Comparison of ENCODE assay signal across 1 cellular context in the genomic region with DNA sequence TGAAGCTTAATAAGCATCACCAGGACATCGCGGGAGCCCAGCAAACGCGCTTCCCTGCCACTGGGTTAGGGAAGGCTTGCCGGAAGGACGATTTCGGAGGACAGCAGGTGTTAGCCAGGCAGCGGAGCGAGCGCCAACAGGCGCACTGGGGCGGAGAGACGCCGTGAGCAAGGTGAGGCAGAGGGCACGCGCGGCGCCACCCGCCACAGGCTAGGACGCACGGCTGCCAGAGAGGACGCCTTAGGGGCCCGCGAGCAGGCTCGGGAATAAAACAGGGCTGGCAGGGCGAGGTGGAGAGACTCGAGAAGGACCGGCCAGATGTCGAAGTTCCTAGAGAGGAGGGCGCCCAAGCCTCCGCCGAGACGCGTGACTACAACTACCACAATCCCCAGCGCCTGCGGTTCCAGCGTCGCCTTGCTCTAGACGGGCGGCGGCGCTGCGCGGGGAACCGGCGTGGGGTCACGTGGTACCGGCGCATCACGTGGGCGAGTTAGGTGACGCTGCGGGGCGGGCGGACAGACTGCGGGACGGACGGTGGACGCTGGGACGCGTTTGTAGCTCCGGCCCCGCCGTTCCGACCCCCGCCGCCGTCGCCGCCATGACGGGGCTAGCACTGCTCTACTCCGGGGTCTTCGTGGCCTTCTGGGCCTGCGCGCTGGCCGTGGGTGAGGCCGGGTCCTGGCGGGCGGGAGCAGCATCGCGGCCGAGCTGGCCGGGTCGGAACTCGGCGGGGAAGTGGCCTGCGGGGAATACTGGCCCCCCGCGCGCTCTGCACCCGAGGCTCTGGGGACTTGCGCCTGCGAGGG.
TF ChIP-seq lines count a peak whose summit lies in the region.

A gene (plus strand): TSS at position 518 of the 806 bp plus-strand sequence. CDS start 81 bp downstream, at position 599.

TF ChIP-seq in K562, 482 proteins besides CTCF, POLR2A, EP300 and RAD21 (continued from another document and continues in another):
- peak; percentile 82; the same call in 1 of the 2 replicates for TF ChIP-seq SIN3B (IDR thresholded peaks at IDR 0.05; ENCODE audit: low read depth)
- peak; percentile 52 for TF ChIP-seq ZNF316 (IDR thresholded peaks at IDR 0.05)
- no peak for TF ChIP-seq SMARCB1 (IDR thresholded peaks at IDR 0.05; ENCODE audit: insufficient read length, low read depth)
- peak in 1 of 2 experiments; percentile 82; a peak in 2 of 4 replicates for TF ChIP-seq RCOR1 (IDR thresholded peaks at IDR 0.05; ENCODE audit: borderline replicate concordance in 1 of 2, low read depth in 2 of 2, low read length in 2 of 2)
- no peak for TF ChIP-seq KAT8 (IDR thresholded peaks at IDR 0.05; ENCODE audit: low read depth)
- TF ChIP-seq, protein P1, sequence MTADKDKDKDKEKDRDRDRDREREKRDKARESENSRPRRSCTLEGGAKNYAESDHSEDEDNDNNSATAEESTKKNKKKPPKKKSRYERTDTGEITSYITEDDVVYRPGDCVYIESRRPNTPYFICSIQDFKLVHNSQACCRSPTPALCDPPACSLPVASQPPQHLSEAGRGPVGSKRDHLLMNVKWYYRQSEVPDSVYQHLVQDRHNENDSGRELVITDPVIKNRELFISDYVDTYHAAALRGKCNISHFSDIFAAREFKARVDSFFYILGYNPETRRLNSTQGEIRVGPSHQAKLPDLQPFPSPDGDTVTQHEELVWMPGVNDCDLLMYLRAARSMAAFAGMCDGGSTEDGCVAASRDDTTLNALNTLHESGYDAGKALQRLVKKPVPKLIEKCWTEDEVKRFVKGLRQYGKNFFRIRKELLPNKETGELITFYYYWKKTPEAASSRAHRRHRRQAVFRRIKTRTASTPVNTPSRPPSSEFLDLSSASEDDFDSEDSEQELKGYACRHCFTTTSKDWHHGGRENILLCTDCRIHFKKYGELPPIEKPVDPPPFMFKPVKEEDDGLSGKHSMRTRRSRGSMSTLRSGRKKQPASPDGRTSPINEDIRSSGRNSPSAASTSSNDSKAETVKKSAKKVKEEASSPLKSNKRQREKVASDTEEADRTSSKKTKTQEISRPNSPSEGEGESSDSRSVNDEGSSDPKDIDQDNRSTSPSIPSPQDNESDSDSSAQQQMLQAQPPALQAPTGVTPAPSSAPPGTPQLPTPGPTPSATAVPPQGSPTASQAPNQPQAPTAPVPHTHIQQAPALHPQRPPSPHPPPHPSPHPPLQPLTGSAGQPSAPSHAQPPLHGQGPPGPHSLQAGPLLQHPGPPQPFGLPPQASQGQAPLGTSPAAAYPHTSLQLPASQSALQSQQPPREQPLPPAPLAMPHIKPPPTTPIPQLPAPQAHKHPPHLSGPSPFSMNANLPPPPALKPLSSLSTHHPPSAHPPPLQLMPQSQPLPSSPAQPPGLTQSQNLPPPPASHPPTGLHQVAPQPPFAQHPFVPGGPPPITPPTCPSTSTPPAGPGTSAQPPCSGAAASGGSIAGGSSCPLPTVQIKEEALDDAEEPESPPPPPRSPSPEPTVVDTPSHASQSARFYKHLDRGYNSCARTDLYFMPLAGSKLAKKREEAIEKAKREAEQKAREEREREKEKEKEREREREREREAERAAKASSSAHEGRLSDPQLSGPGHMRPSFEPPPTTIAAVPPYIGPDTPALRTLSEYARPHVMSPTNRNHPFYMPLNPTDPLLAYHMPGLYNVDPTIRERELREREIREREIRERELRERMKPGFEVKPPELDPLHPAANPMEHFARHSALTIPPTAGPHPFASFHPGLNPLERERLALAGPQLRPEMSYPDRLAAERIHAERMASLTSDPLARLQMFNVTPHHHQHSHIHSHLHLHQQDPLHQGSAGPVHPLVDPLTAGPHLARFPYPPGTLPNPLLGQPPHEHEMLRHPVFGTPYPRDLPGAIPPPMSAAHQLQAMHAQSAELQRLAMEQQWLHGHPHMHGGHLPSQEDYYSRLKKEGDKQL (CRISPR knock-in tag; IDR thresholded peaks at IDR 0.05; ENCODE audit: borderline replicate concordance) = no peak
- TF ChIP-seq, protein P2, sequence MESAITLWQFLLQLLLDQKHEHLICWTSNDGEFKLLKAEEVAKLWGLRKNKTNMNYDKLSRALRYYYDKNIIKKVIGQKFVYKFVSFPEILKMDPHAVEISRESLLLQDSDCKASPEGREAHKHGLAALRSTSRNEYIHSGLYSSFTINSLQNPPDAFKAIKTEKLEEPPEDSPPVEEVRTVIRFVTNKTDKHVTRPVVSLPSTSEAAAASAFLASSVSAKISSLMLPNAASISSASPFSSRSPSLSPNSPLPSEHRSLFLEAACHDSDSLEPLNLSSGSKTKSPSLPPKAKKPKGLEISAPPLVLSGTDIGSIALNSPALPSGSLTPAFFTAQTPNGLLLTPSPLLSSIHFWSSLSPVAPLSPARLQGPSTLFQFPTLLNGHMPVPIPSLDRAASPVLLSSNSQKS (CRISPR knock-in tag; IDR thresholded peaks at IDR 0.05) = peak; percentile 34; the same call in 1 of the 2 replicates
- TF ChIP-seq ZNF140 (CRISPR knock-in tag; IDR thresholded peaks at IDR 0.05) = no peak
- TF ChIP-seq, protein P3, sequence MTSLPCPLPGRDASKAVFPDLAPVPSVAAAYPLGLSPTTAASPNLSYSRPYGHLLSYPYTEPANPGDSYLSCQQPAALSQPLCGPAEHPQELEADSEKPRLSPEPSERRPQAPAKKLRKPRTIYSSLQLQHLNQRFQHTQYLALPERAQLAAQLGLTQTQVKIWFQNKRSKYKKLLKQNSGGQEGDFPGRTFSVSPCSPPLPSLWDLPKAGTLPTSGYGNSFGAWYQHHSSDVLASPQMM (CRISPR knock-in tag; IDR thresholded peaks at IDR 0.05) = no peak
- TF ChIP-seq MAFG (tag; conservative IDR thresholded peaks at IDR 0.05) = no peak
- TF ChIP-seq, protein P4, sequence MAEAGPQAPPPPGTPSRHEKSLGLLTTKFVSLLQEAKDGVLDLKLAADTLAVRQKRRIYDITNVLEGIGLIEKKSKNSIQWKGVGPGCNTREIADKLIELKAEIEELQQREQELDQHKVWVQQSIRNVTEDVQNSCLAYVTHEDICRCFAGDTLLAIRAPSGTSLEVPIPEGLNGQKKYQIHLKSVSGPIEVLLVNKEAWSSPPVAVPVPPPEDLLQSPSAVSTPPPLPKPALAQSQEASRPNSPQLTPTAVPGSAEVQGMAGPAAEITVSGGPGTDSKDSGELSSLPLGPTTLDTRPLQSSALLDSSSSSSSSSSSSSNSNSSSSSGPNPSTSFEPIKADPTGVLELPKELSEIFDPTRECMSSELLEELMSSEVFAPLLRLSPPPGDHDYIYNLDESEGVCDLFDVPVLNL (CRISPR knock-in tag; IDR thresholded peaks at IDR 0.05; ENCODE audit: low read depth) = peak; percentile 90
- TF ChIP-seq FOXK1 (CRISPR knock-in tag; IDR thresholded peaks at IDR 0.05; ENCODE audit: borderline replicate concordance) = peak; percentile 85; the same call in 1 of the 2 replicates
- TF ChIP-seq, protein P5, sequence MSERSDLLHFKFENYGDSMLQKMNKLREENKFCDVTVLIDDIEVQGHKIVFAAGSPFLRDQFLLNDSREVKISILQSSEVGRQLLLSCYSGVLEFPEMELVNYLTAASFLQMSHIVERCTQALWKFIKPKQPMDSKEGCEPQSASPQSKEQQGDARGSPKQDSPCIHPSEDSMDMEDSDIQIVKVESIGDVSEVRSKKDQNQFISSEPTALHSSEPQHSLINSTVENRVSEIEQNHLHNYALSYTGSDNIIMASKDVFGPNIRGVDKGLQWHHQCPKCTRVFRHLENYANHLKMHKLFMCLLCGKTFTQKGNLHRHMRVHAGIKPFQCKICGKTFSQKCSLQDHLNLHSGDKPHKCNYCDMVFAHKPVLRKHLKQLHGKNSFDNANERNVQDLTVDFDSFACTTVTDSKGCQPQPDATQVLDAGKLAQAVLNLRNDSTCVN (CRISPR knock-in tag; IDR thresholded peaks at IDR 0.05) = no peak
- peak; percentile 64; the same call in 1 of the 2 replicates for TF ChIP-seq ZNF165 (CRISPR knock-in tag; IDR thresholded peaks at IDR 0.05; ENCODE audit: borderline replicate concordance)
- TF ChIP-seq ZNF124 (CRISPR knock-in tag; IDR thresholded peaks at IDR 0.05) = no peak
- TF ChIP-seq RBM15 (IDR thresholded peaks at IDR 0.05; ENCODE audit: insufficient read depth, low read length) = no peak
- TF ChIP-seq JUN (IDR thresholded peaks at IDR 0.05; ENCODE audit: borderline replicate concordance, low read depth, low read length) = peak; percentile 87; the same call in 1 of the 2 replicates
- TF ChIP-seq JUN (CRISPR knock-in tag; IDR thresholded peaks at IDR 0.05; ENCODE audit: borderline replicate concordance) = no peak
- TF ChIP-seq SP2 (IDR thresholded peaks at IDR 0.05; ENCODE audit: extremely low read depth, low read depth, low read length, poor library complexity, severe bottlenecking) = no peak
- TF ChIP-seq, protein P6, sequence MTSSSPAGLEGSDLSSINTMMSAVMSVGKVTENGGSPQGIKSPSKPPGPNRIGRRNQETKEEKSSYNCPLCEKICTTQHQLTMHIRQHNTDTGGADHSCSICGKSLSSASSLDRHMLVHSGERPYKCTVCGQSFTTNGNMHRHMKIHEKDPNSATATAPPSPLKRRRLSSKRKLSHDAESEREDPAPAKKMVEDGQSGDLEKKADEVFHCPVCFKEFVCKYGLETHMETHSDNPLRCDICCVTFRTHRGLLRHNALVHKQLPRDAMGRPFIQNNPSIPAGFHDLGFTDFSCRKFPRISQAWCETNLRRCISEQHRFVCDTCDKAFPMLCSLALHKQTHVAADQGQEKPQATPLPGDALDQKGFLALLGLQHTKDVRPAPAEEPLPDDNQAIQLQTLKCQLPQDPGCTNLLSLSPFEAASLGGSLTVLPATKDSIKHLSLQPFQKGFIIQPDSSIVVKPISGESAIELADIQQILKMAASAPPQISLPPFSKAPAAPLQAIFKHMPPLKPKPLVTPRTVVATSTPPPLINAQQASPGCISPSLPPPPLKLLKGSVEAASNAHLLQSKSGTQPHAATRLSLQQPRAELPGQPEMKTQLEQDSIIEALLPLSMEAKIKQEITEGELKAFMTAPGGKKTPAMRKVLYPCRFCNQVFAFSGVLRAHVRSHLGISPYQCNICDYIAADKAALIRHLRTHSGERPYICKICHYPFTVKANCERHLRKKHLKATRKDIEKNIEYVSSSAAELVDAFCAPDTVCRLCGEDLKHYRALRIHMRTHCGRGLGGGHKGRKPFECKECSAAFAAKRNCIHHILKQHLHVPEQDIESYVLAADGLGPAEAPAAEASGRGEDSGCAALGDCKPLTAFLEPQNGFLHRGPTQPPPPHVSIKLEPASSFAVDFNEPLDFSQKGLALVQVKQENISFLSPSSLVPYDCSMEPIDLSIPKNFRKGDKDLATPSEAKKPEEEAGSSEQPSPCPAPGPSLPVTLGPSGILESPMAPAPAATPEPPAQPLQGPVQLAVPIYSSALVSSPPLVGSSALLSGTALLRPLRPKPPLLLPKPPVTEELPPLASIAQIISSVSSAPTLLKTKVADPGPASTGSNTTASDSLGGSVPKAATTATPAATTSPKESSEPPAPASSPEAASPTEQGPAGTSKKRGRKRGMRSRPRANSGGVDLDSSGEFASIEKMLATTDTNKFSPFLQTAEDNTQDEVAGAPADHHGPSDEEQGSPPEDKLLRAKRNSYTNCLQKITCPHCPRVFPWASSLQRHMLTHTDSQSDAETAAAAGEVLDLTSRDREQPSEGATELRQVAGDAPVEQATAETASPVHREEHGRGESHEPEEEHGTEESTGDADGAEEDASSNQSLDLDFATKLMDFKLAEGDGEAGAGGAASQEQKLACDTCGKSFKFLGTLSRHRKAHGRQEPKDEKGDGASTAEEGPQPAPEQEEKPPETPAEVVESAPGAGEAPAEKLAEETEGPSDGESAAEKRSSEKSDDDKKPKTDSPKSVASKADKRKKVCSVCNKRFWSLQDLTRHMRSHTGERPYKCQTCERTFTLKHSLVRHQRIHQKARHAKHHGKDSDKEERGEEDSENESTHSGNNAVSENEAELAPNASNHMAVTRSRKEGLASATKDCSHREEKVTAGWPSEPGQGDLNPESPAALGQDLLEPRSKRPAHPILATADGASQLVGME (CRISPR knock-in tag; IDR thresholded peaks at IDR 0.05) = 0 out of 2 replicates have a peak, but pooled peaks have one; percentile 14
- 0 out of 2 replicates have a peak, but pooled peaks have one; percentile 43 for TF ChIP-seq RBM14 (IDR thresholded peaks at IDR 0.05; ENCODE audit: borderline replicate concordance, insufficient read depth, low read depth, low read length)
- TF ChIP-seq, protein P7, sequence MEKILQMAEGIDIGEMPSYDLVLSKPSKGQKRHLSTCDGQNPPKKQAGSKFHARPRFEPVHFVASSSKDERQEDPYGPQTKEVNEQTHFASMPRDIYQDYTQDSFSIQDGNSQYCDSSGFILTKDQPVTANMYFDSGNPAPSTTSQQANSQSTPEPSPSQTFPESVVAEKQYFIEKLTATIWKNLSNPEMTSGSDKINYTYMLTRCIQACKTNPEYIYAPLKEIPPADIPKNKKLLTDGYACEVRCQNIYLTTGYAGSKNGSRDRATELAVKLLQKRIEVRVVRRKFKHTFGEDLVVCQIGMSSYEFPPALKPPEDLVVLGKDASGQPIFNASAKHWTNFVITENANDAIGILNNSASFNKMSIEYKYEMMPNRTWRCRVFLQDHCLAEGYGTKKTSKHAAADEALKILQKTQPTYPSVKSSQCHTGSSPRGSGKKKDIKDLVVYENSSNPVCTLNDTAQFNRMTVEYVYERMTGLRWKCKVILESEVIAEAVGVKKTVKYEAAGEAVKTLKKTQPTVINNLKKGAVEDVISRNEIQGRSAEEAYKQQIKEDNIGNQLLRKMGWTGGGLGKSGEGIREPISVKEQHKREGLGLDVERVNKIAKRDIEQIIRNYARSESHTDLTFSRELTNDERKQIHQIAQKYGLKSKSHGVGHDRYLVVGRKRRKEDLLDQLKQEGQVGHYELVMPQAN (IDR thresholded peaks at IDR 0.05; ENCODE audit: borderline replicate concordance) = peak; percentile 66; the same call in 1 of the 2 replicates
- peak; percentile 90 for TF ChIP-seq ATF7 (IDR thresholded peaks at IDR 0.05)
- TF ChIP-seq PTTG1 (tag; IDR thresholded peaks at IDR 0.05; ENCODE audit: low read depth) = no peak
- peak; percentile 57; the same call in 1 of the 2 replicates for TF ChIP-seq ZNF589 (CRISPR knock-in tag; IDR thresholded peaks at IDR 0.05; ENCODE audit: low read depth)
- TF ChIP-seq BACH1 (tag; IDR thresholded peaks at IDR 0.05) = no peak
- TF ChIP-seq NEUROD1 (IDR thresholded peaks at IDR 0.05; ENCODE audit: borderline replicate concordance, low read depth, low read length, partially characterized antibody) = no peak
- TF ChIP-seq CEBPB (tag; IDR thresholded peaks at IDR 0.05) = no peak
- TF ChIP-seq MEF2A (IDR thresholded peaks at IDR 0.05; ENCODE audit: control insufficient read depth, low read depth, low read length) = no peak
- TF ChIP-seq ZNF174 (CRISPR knock-in tag; IDR thresholded peaks at IDR 0.05) = no peak; the same call in 1 of the 2 replicates
- TF ChIP-seq, protein P8, sequence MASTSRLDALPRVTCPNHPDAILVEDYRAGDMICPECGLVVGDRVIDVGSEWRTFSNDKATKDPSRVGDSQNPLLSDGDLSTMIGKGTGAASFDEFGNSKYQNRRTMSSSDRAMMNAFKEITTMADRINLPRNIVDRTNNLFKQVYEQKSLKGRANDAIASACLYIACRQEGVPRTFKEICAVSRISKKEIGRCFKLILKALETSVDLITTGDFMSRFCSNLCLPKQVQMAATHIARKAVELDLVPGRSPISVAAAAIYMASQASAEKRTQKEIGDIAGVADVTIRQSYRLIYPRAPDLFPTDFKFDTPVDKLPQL (IDR thresholded peaks at IDR 0.05; ENCODE audit: extremely low read depth, insufficient read length) = no peak
- peak; percentile 77; the same call in 1 of the 2 replicates for TF ChIP-seq GTF2F1 (IDR thresholded peaks at IDR 0.05; ENCODE audit: low read depth, low read length)
- no peak for TF ChIP-seq NFATC3 (IDR thresholded peaks at IDR 0.05)
- peak; percentile 77; the same call in 1 of the 2 replicates for TF ChIP-seq ZBTB17 (CRISPR knock-in tag; IDR thresholded peaks at IDR 0.05)
- TF ChIP-seq ZNF146 (CRISPR knock-in tag; IDR thresholded peaks at IDR 0.05; ENCODE audit: unreplicated experiment) = no peak
- no peak for TF ChIP-seq PCBP2 (IDR thresholded peaks at IDR 0.05; ENCODE audit: low read depth, low read length, poor library complexity, severe bottlenecking)
- TF ChIP-seq HEY1 (CRISPR knock-in tag; IDR thresholded peaks at IDR 0.05; ENCODE audit: borderline replicate concordance) = no peak
- 0 out of 2 replicates have a peak, but pooled peaks have one; percentile 43 for TF ChIP-seq KLF6 (CRISPR knock-in tag; IDR thresholded peaks at IDR 0.05; ENCODE audit: borderline replicate concordance)
- no peak for TF ChIP-seq NELFE (IDR thresholded peaks at IDR 0.05; ENCODE audit: insufficient read depth, insufficient read length)
- no peak for TF ChIP-seq ZBED1 (IDR thresholded peaks at IDR 0.05)
